Comparison of ENCODE assay signal across 14 cellular contexts in the genomic region with DNA sequence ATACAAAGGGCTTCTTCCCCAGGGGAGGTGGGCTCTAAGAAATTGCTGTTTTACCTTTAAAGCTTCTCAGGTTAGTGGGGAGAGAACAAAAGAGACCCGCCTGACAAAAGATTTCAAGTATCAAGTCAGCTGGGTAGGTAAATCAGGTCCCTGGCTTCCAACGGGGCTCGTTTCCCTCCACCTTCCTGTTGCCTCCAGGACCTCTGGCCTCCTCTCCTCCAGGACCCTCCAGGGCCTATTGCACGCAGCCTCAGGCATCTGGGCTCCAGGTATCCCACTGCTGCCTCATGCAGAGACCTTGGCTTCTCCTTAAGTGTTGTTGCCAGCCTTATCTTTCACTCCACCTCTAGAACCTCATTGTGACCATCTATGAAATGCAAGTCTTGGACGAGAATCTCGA. TPM values are rescaled to one million over a fixed set of nuclear protein-coding genes. Genes with fewer than 3 reads are reported as not detected.
DNase-seq lines count a peak whose midpoint lies in the region; ATAC-seq, FAIRE-seq and TF ChIP-seq lines count a peak whose summit lies in the region.
"Had no signal": no experiment of that assay in that cellular context is flagged by ENCODE, and none has a peak within 500 bp of the region (broad histone marks: within the 10 kb centered on the region; RNA-seq: fewer than 3 reads in every experiment).

No MANE protein-coding gene starts in this region.

- no peak overlapping the region for H3K27ac ChIP-seq in CD8-positive, alpha-beta T cell (ENCODE audit: low read depth, low read length)
- no peak overlapping the region for H3K27ac ChIP-seq in HUES48 (ENCODE audit: low read depth, low read length)
- H3K27ac ChIP-seq in astrocyte (ENCODE audit: low read depth, low read length), result no peak overlapping the region
- H3K27ac ChIP-seq in neural progenitor cell, result no peak overlapping the region
- H3K27ac ChIP-seq: foreskin keratinocyte had no signal

- H3K9ac ChIP-seq in HUES48 (ENCODE audit: low read depth, low read length) (no peak overlapping the region), astrocyte (ENCODE audit: low read length) (no peak overlapping the region), neural progenitor cell (no peak overlapping the region)

- peaks cover 67% of the 10 kb centered on the region for H3K4me1 Mint-ChIP-seq in CD8-positive, alpha-beta T cell (ENCODE audit: low read depth)
- H3K4me1 Mint-ChIP-seq in astrocyte (ENCODE audit: low read depth, unreplicated experiment) (peaks cover 19% of the 10 kb centered on the region), neural progenitor cell (peaks cover 45% of the 10 kb centered on the region)

- H3K79me2 ChIP-seq in astrocyte (ENCODE audit: insufficient read depth, low read length) (peaks cover 68% of the 10 kb centered on the region), neural progenitor cell (ENCODE audit: low read depth) (peaks cover 76% of the 10 kb centered on the region)

- peaks cover 7% of the 10 kb centered on the region for H3K36me3 Mint-ChIP-seq in CD8-positive, alpha-beta T cell
- H3K36me3 Mint-ChIP-seq in astrocyte (ENCODE audit: low read depth, unreplicated experiment), result peaks cover 20% of the 10 kb centered on the region
- peaks cover 40% of the 10 kb centered on the region for H3K36me3 Mint-ChIP-seq in neural progenitor cell

- H3K9me3 Mint-ChIP-seq in CD8-positive, alpha-beta T cell, result no peaks in the 10 kb centered on the region
- H3K9me3 Mint-ChIP-seq in astrocyte (ENCODE audit: unreplicated experiment), result no peaks in the 10 kb centered on the region
- H3K9me3 Mint-ChIP-seq in neural progenitor cell, result peaks cover 8% of the 10 kb centered on the region

- FAIRE-seq in astrocyte (lab: Jason Lieb, UNC), result no peak
- FAIRE-seq: colon had no signal

- H3K4me1 ChIP-seq in CD8-positive, alpha-beta T cell (ENCODE audit: insufficient read depth, low read length), result peaks cover 74% of the 10 kb centered on the region
- H3K4me1 ChIP-seq in HUES48 (ENCODE audit: control insufficient read depth, insufficient read depth, low read length), result peaks cover 29% of the 10 kb centered on the region
- H3K4me1 ChIP-seq in astrocyte (ENCODE audit: insufficient read depth, low read length), result peaks cover 17% of the 10 kb centered on the region
- peaks cover 20% of the 10 kb centered on the region for H3K4me1 ChIP-seq in neural progenitor cell

- H3K27ac Mint-ChIP-seq in CD8-positive, alpha-beta T cell, result peak overlapping the region; percentile 82
- H3K27ac Mint-ChIP-seq in astrocyte (ENCODE audit: unreplicated experiment), result no peak overlapping the region
- H3K27ac Mint-ChIP-seq in neural progenitor cell, result no peak overlapping the region

- POLR2A ChIA-PET in CD8-positive, alpha-beta T cell (lab: Charles Lee), result interaction anchor here (1.0 kb wide), 1 partner anchor 74 kb away, joined by 3 read pairs; no protein-coding TSS in a partner anchor

- H4K20me1 ChIP-seq in astrocyte (ENCODE audit: insufficient read depth, low read length) (peaks cover 62% of the 10 kb centered on the region), neural progenitor cell (ENCODE audit: low read depth) (peaks cover 74% of the 10 kb centered on the region)

- DNase-seq in CD8-positive, alpha-beta T cell, result no peak
- DNase-seq in astrocyte (ENCODE audit: low read depth), result no peak
- no peak for DNase-seq in neural progenitor cell (ENCODE audit: low spot score)
- DNase-seq in stimulated activated CD4-positive, alpha-beta T cell treated with anti-CD3 and anti-CD28 coated beads, Interleukin-2, amount 100 ng/mL, for 24 hours, result no peak
- no peak for DNase-seq in NCI-H526 (lab: John Stamatoyannopoulos, UW)
- DNase-seq: activated gamma-delta T cell; DMS 273 treated with DMSO at 0.1 percent for 48 hours; foreskin keratinocyte; occipital lobe; RPMI8226; stimulated activated CD4-positive, alpha-beta T cell treated with anti-CD3 and anti-CD28 coated beads, Interleukin-4, amount 100 ng/mL, for 4 hours had no signal

- no peaks in the 10 kb centered on the region for H3K9me3 ChIP-seq in CD8-positive, alpha-beta T cell (ENCODE audit: low read length)
- H3K9me3 ChIP-seq in HUES48 (ENCODE audit: control insufficient read depth, insufficient read depth, low read length) (no peaks in the 10 kb centered on the region), astrocyte (ENCODE audit: insufficient read depth, low read depth, low read length) (no peaks in the 10 kb centered on the region), neural progenitor cell (ENCODE audit: low read depth) (no peaks in the 10 kb centered on the region)

- H3F3A ChIP-seq in neural progenitor cell (ENCODE audit: low read depth), result peaks cover 6% of the 10 kb centered on the region

- H2AFZ ChIP-seq in astrocyte (ENCODE audit: low read depth, low read length) (no peak overlapping the region), neural progenitor cell (replicated peaks) (no peak overlapping the region)

- H3K27me3 ChIP-seq in CD8-positive, alpha-beta T cell (ENCODE audit: insufficient read depth, low read length), result no peaks in the 10 kb centered on the region
- H3K27me3 ChIP-seq in HUES48 (ENCODE audit: control insufficient read depth, insufficient read depth, low read length), result peaks cover 30% of the 10 kb centered on the region
- H3K27me3 ChIP-seq in astrocyte (ENCODE audit: insufficient read depth, low read length), result no peaks in the 10 kb centered on the region
- peaks cover 18% of the 10 kb centered on the region for H3K27me3 ChIP-seq in neural progenitor cell

- no peaks in the 10 kb centered on the region for H3K27me3 Mint-ChIP-seq in CD8-positive, alpha-beta T cell (ENCODE audit: low read depth)
- no peaks in the 10 kb centered on the region for H3K27me3 Mint-ChIP-seq in astrocyte (ENCODE audit: low read depth, unreplicated experiment)
- H3K27me3 Mint-ChIP-seq in neural progenitor cell (ENCODE audit: insufficient read depth, low read depth), result peaks cover 15% of the 10 kb centered on the region

- intact Hi-C loops in CD8-positive, alpha-beta T cell (cut with DNase I, micrococcal nuclease), result no loop called here

- no peaks in the 10 kb centered on the region for H3K36me3 ChIP-seq in CD8-positive, alpha-beta T cell (ENCODE audit: insufficient read depth, low read length)
- no peaks in the 10 kb centered on the region for H3K36me3 ChIP-seq in HUES48 (ENCODE audit: control insufficient read depth, insufficient read depth, low read length)
- H3K36me3 ChIP-seq in astrocyte (ENCODE audit: insufficient read depth, low read length), result no peaks in the 10 kb centered on the region
- no peaks in the 10 kb centered on the region for H3K36me3 ChIP-seq in neural progenitor cell

- no peak for ATAC-seq in CD8-positive, alpha-beta T cell
- no peak for ATAC-seq in HG02571 (IDR thresholded peaks at IDR 0.05; ENCODE audit: unreplicated experiment)
- ATAC-seq: foreskin keratinocyte had no signal

- H3K4me2 ChIP-seq in astrocyte (ENCODE audit: low read length) (peak overlapping the region; percentile 98), neural progenitor cell (peak overlapping the region; percentile 96)

- CTCF ChIA-PET in CD8-positive, alpha-beta T cell (lab: Charles Lee), result no interaction called here

- H3K4me3 ChIP-seq in CD8-positive, alpha-beta T cell (ENCODE audit: low read depth, low read length), result no peak overlapping the region
- H3K4me3 ChIP-seq in HUES48 (ENCODE audit: low read depth, low read length) (peak overlapping the region; percentile 20; the same call in 1 of the 2 replicates), astrocyte (ENCODE audit: insufficient read depth, low read depth, low read length) (no peak overlapping the region), neural progenitor cell (peak overlapping the region; percentile 91)

- no peak for TF ChIP-seq CTCF in CD8-positive, alpha-beta T cell (IDR thresholded peaks at IDR 0.05)
- TF ChIP-seq CTCF in astrocyte (IDR thresholded peaks at IDR 0.05; ENCODE audit: insufficient read depth, low read depth, low read length), result no peak
- no peak for TF ChIP-seq CTCF in neural progenitor cell (IDR thresholded peaks at IDR 0.05)

- H3K4me3 Mint-ChIP-seq in CD8-positive, alpha-beta T cell, result no peak overlapping the region
- H3K4me3 Mint-ChIP-seq in astrocyte (ENCODE audit: unreplicated experiment) (peak overlapping the region; percentile 90), neural progenitor cell (peak overlapping the region; percentile 94)

RNA-seq across cellular contexts. Expression of gene BNIP3, which starts 2.9 kb away (rescaled TPM):
- 10 to 100 TPM; 19.2 to 21.3 TPM for total RNA-seq in CD8-positive, alpha-beta T cell
- total RNA-seq in astrocyte (112 and 141 TPM in 2 replicates), neural progenitor cell (ENCODE audit: low replicate concordance) (256 and 312 TPM in 2 replicates)

Comparison
In these comparisons a context has a peak if more than half of its experiments do, and no peak if none do; other contexts are left out.
1. H3K4me3 ChIP-seq: peak in HUES48 (single experiment) and neural progenitor cell (single experiment); none in CD8-positive, alpha-beta T cell (single experiment) and astrocyte (single experiment).